Comparison of ENCODE assay signal across 21 cellular contexts in genomic region chr7:45897042-45897690, GRCh38. TPM values are rescaled to one million over a fixed set of nuclear protein-coding genes. Genes with fewer than 3 reads are reported as not detected.
DNase-seq lines count a peak whose midpoint lies in the region; ATAC-seq and TF ChIP-seq lines count a peak whose summit lies in the region.
"Had no signal": no experiment of that assay in that cellular context is flagged by ENCODE, and none has a peak within 500 bp of the region (broad histone marks: within the 10 kb centered on the region; RNA-seq: fewer than 3 reads in every experiment).

No MANE protein-coding gene starts in this region.

- H3K27ac ChIP-seq in breast epithelium: no peak overlapping the region
- H3K27ac ChIP-seq: pancreas had no signal

- no peak for TF ChIP-seq POLR2A in breast epithelium (IDR thresholded peaks at IDR 0.05)

- intact Hi-C loops in MCF 10A (cut with micrococcal nuclease): no loop called here
- intact Hi-C loops in breast epithelium (cut with DNase I; ENCODE audit: low total_unique reads): no loop called here
- intact Hi-C loops in sciatic nerve (cut with DNase I): loop anchor here (5.0 kb wide), 1 partner anchor 440 kb away; no protein-coding TSS in a partner anchor

- no peaks in the 10 kb centered on the region for H3K36me3 Mint-ChIP-seq in MCF 10A (ENCODE audit: insufficient read depth, unreplicated experiment)
- H3K36me3 Mint-ChIP-seq: CD8-positive, alpha-beta T cell had no signal

- H3K4me1 Mint-ChIP-seq in MCF 10A (ENCODE audit: insufficient read depth, unreplicated experiment): no peaks in the 10 kb centered on the region
- H3K4me1 Mint-ChIP-seq: activated CD4-positive, alpha-beta T cell treated with anti-CD3 and anti-CD28 coated beads for 36 hours had no signal

- DNase-seq in MCF 10A (ENCODE audit: unreplicated experiment) (peak; percentile 69), breast epithelium (ENCODE audit: low spot score in 2 of 2) (no peak), fibroblast of peridontal ligament (ENCODE audit: extremely low read depth) (peak; percentile 77), sciatic nerve (ENCODE audit: low spot score) (no peak)
- DNase-seq: 8988T; activated CD4-positive, alpha-beta T cell treated with anti-CD3 and anti-CD28 coated beads for 36 hours; activated CD8-positive, alpha-beta memory T cell treated with anti-CD3 and anti-CD28 coated beads, Interleukin-2, amount 50 U/mL, for 48 hours; activated naive CD4-positive, alpha-beta T cell treated with Interleukin-2 at 50 U/mL for 16 hours; CD8-positive, alpha-beta T cell; NCI-H2081 treated with DMSO at 0.1 percent for 48 hours; NCI-H748 treated with DMSO at 0.1 percent for 48 hours; pancreas; RPMI8226 had no signal

- no peak overlapping the region for H3K4me3 Mint-ChIP-seq in MCF 10A (ENCODE audit: unreplicated experiment)
- H3K4me3 Mint-ChIP-seq: activated CD4-positive, alpha-beta T cell treated with anti-CD3 and anti-CD28 coated beads for 36 hours; CD8-positive, alpha-beta T cell had no signal

- ATAC-seq in SK-N-SH treated with all-trans-retinoic acid at 6 μM for 48 hours: peak; percentile 58
- no peak for ATAC-seq in sciatic nerve
- ATAC-seq in GM19328 (IDR thresholded peaks at IDR 0.05; ENCODE audit: unreplicated experiment): no peak
- no peak for ATAC-seq in HG03342 (IDR thresholded peaks at IDR 0.05; ENCODE audit: unreplicated experiment)
- no peak for ATAC-seq in GM18511 (IDR thresholded peaks at IDR 0.05; ENCODE audit: unreplicated experiment)
- ATAC-seq: activated CD4-positive, alpha-beta T cell treated with anti-CD3 and anti-CD28 coated beads for 36 hours; CD8-positive, alpha-beta T cell; pancreas had no signal

- H3K9me3 Mint-ChIP-seq in MCF 10A (ENCODE audit: unreplicated experiment): no peaks in the 10 kb centered on the region
- H3K9me3 Mint-ChIP-seq: CD8-positive, alpha-beta T cell had no signal

- no peaks in the 10 kb centered on the region for H3K9me3 ChIP-seq in breast epithelium
- H3K9me3 ChIP-seq: pancreas had no signal

- POLR2A ChIA-PET in MCF 10A (lab: Yijun Ruan, JAX): no interaction called here

- H3K27me3 Mint-ChIP-seq in MCF 10A (ENCODE audit: insufficient read depth, unreplicated experiment): peaks cover 12% of the 10 kb centered on the region

- no peaks in the 10 kb centered on the region for H3K36me3 ChIP-seq in breast epithelium
- H3K36me3 ChIP-seq: pancreas had no signal

- no peaks in the 10 kb centered on the region for H3K27me3 ChIP-seq in breast epithelium
- H3K27me3 ChIP-seq: pancreas had no signal

- TF ChIP-seq CTCF in MCF 10A (IDR thresholded peaks at IDR 0.05; ENCODE audit: unreplicated experiment) (no peak), breast epithelium (IDR thresholded peaks at IDR 0.05) (no peak)

- no peak overlapping the region for H3K4me3 ChIP-seq in breast epithelium
- H3K4me3 ChIP-seq: pancreas had no signal

- H3K4me1 ChIP-seq in breast epithelium: no peaks in the 10 kb centered on the region
- H3K4me1 ChIP-seq: pancreas had no signal

- no TSS peak for BruUV-seq in MCF 10A (replicated peaks; lab: Mats Ljungman, UMichigan)

- CTCF ChIA-PET in MCF 10A (lab: Yijun Ruan, JAX): interaction anchor here (0.7 kb wide), 2 partner anchors 20 to 409 kb away, joined by 3 read pairs; no protein-coding TSS in a partner anchor

- H3K27ac Mint-ChIP-seq in MCF 10A (ENCODE audit: low read depth, unreplicated experiment): no peak overlapping the region
- H3K27ac Mint-ChIP-seq: activated CD4-positive, alpha-beta T cell treated with anti-CD3 and anti-CD28 coated beads for 36 hours; CD8-positive, alpha-beta T cell had no signal

TF ChIP-seq in SK-N-SH treated with all-trans-retinoic acid at 6 μM for 48 hours, 23 proteins besides CTCF, POLR2A, EP300 and RAD21:
- no peak for TF ChIP-seq RARB (CRISPR knock-in tag; IDR thresholded peaks at IDR 0.05)
- no peak for TF ChIP-seq ARNTL (CRISPR knock-in tag; IDR thresholded peaks at IDR 0.05; ENCODE audit: borderline replicate concordance, low read depth)
- TF ChIP-seq ISL1 (CRISPR knock-in tag; IDR thresholded peaks at IDR 0.05): peak; percentile 43
- 0 out of 2 replicates have a peak, but pooled peaks have one; percentile 48 for TF ChIP-seq SNAI2 (CRISPR knock-in tag; IDR thresholded peaks at IDR 0.05)
TF ChIP-seq in SK-N-SH treated with all-trans-retinoic acid at 6 μM for 48 hours: peak in this region for 2.

RNA-seq across cellular contexts. Expression of gene IGFBP1, which starts 8.9 kb away (rescaled TPM):
- total RNA-seq in MCF 10A (2022) (not detected in 2 replicates), breast epithelium (1 to 10 TPM in 1 of 3 donors, under 1 TPM in 1, not detected in 1; 0.98 to 1.3 TPM), sciatic nerve (not detected)
- total RNA-seq: activated CD4-positive, alpha-beta T cell treated with anti-CD3 and anti-CD28 coated beads for 36 hours; cardiac septum; CD8-positive, alpha-beta T cell; mononuclear cell; T-helper 1 cell treated with Interleukin-12 subunit alpha and Interleukin-12 subunit beta and Interleukin-4 antibody, amounts not matched to agents 30 ng/mL and 1 ng/mL, for 36 hours had no signal

RNA-seq across cellular contexts. Expression of gene IGFBP3, which starts 23.9 kb away (rescaled TPM):
- total RNA-seq in MCF 10A (2022): 42.9 and 164 TPM in 2 replicates
- 100 to 1,000 TPM; 159 to 708 (median 163) TPM for total RNA-seq in breast epithelium
- 60.9 TPM for total RNA-seq in sciatic nerve

RNA-seq across cellular contexts. Expression of gene CCDC201, which starts 24.3 kb away (rescaled TPM):
- total RNA-seq in MCF 10A (2022) (not detected in 2 replicates), breast epithelium (not detected), sciatic nerve (not detected)
- total RNA-seq: activated CD4-positive, alpha-beta T cell treated with anti-CD3 and anti-CD28 coated beads for 36 hours; cardiac septum; CD8-positive, alpha-beta T cell; kidney epithelial cell; mononuclear cell; pancreas; T-helper 1 cell treated with Interleukin-12 subunit alpha and Interleukin-12 subunit beta and Interleukin-4 antibody, amounts not matched to agents 30 ng/mL and 1 ng/mL, for 36 hours had no signal

Comparison
In these comparisons a context has a peak if more than half of its experiments do, and no peak if none do; other contexts are left out.
1. DNase-seq: peak in MCF 10A (single experiment) and fibroblast of peridontal ligament (single experiment); none in breast epithelium (0 of 2) and sciatic nerve (single experiment).